Comparison of ENCODE assay signal across 8 cellular contexts in genomic region chr9:120928720-120929389, GRCh38. TPM values are rescaled to one million over a fixed set of nuclear protein-coding genes. Genes with fewer than 3 reads are reported as not detected.
DNase-seq lines count a peak whose midpoint lies in the region; ATAC-seq and TF ChIP-seq lines count a peak whose summit lies in the region.

No MANE protein-coding gene starts in this region.

- H3K27me3 ChIP-seq in BLaER1 treated with 17β-estradiol and CSF1 and Interleukin-3, amounts not matched to agents 10 nM and 100 nM: no peaks in the 10 kb centered on the region
- H3K27me3 ChIP-seq in HUES48 (ENCODE audit: control insufficient read depth, insufficient read depth, low read length) (peaks cover 9% of the 10 kb centered on the region), iPS-15b (ENCODE audit: control insufficient read depth, insufficient read depth, low read length) (peaks cover 16% of the 10 kb centered on the region), gastrocnemius medialis (no peaks in the 10 kb centered on the region)

- H3K4me1 ChIP-seq in BLaER1 treated with 17β-estradiol and CSF1 and Interleukin-3, amounts not matched to agents 10 nM and 100 nM: peaks cover 86 to 95% (median 91%) of the 10 kb centered on the region in 10 experiments
- peaks cover 19% of the 10 kb centered on the region for H3K4me1 ChIP-seq in HUES48 (ENCODE audit: control insufficient read depth, insufficient read depth, low read length)
- H3K4me1 ChIP-seq in iPS-15b (ENCODE audit: control insufficient read depth, insufficient read depth, low read length): peaks cover 15% of the 10 kb centered on the region
- H3K4me1 ChIP-seq in gastrocnemius medialis: peaks cover 10 to 11% of the 10 kb centered on the region in 2 donors

- no peak for TF ChIP-seq CTCF in astrocyte of the spinal cord (IDR thresholded peaks at IDR 0.05; ENCODE audit: low read depth, low read length)
- TF ChIP-seq CTCF in gastrocnemius medialis (IDR thresholded peaks at IDR 0.05 in 4 of 5, conservative IDR thresholded peaks at IDR 0.05 in 1 of 5): peak in 4 of 5 experiments; percentile 20 to 44 (median 30)

- DNase-seq in T-helper 1 cell (peak; percentile 59 to 84 (median 66)), astrocyte of the spinal cord (ENCODE audit: low read depth, low spot score) (peak; percentile 48), gastrocnemius medialis (peak; percentile 57 to 69)

- ATAC-seq in GM19324 (IDR thresholded peaks at IDR 0.05; ENCODE audit: low FRiP score, unreplicated experiment) (peak; percentile 58), gastrocnemius medialis (peak; percentile 90 to 91), GM21786 (IDR thresholded peaks at IDR 0.05; ENCODE audit: unreplicated experiment) (no peak)

- TF ChIP-seq POLR2A in gastrocnemius medialis (IDR thresholded peaks at IDR 0.05): peak; percentile 22 to 58

- in situ Hi-C loops in astrocyte of the spinal cord (cut with HindIII; ENCODE audit: low sequenced_read_pairs): no loop called here
- in situ Hi-C loops in gastrocnemius medialis (cut with MboI; ENCODE audit: low sequenced_read_pairs in 4 of 4): loop anchor here in 2 of 4 donors (25.0 kb wide), 1 partner anchor 167 kb away; no protein-coding TSS in a partner anchor

- no peaks in the 10 kb centered on the region for H3K36me3 ChIP-seq in BLaER1 treated with 17β-estradiol and CSF1 and Interleukin-3, amounts not matched to agents 10 nM and 100 nM
- H3K36me3 ChIP-seq in HUES48 (ENCODE audit: control insufficient read depth, insufficient read depth, low read length): no peaks in the 10 kb centered on the region
- no peaks in the 10 kb centered on the region for H3K36me3 ChIP-seq in iPS-15b (ENCODE audit: control insufficient read depth, insufficient read depth, low read length)
- H3K36me3 ChIP-seq in gastrocnemius medialis: no peaks in the 10 kb centered on the region

- peak overlapping the region; percentile 74 to 94 (median 92) for H3K27ac ChIP-seq in BLaER1 treated with 17β-estradiol and CSF1 and Interleukin-3, amounts not matched to agents 10 nM and 100 nM
- H3K27ac ChIP-seq in HUES48 (ENCODE audit: low read depth, low read length) (peak overlapping the region; percentile 51), gastrocnemius medialis (peak overlapping the region; percentile 75 to 93 (median 88))

- H4K20me1 ChIP-seq in BLaER1 treated with 17β-estradiol and CSF1 and Interleukin-3, amounts not matched to agents 10 nM and 100 nM: no peaks in the 10 kb centered on the region

- intact Hi-C loops in gastrocnemius medialis (cut with DNase I; ENCODE audit: low total_unique reads): loop anchor here (2.0 kb wide), 1 partner anchor 60 kb away; no protein-coding TSS in a partner anchor

- H3K4me2 ChIP-seq in BLaER1 treated with 17β-estradiol and CSF1 and Interleukin-3, amounts not matched to agents 10 nM and 100 nM: peak overlapping the region; percentile 84 to 99 (median 96)

- H3K4me3 ChIP-seq in BLaER1 treated with 17β-estradiol and CSF1 and Interleukin-3, amounts not matched to agents 10 nM and 100 nM: peak overlapping the region; percentile 62 to 78 (median 68)
- H3K4me3 ChIP-seq in HUES48 (ENCODE audit: low read depth, low read length) (peak overlapping the region; percentile 63), astrocyte of the spinal cord (ENCODE audit: low read depth, low read length) (peak overlapping the region; percentile 34), iPS-15b (ENCODE audit: low read depth, low read length) (peak overlapping the region; percentile 60), gastrocnemius medialis (peak overlapping the region; percentile 67 to 96 (median 76))

- 0 out of 22 replicates have a peak, but pooled peaks cover 0 to 3% (median 0%) of the 10 kb centered on the region in 11 experiments for H3K9me3 ChIP-seq in BLaER1 treated with 17β-estradiol and CSF1 and Interleukin-3, amounts not matched to agents 10 nM and 100 nM (replicated peaks in 1 of 11)
- H3K9me3 ChIP-seq in HUES48 (ENCODE audit: control insufficient read depth, insufficient read depth, low read length): no peaks in the 10 kb centered on the region
- no peaks in the 10 kb centered on the region for H3K9me3 ChIP-seq in iPS-15b (ENCODE audit: control insufficient read depth, insufficient read depth, low read length)
- no peaks in the 10 kb centered on the region for H3K9me3 ChIP-seq in gastrocnemius medialis

- H3K9ac ChIP-seq in BLaER1 treated with 17β-estradiol and CSF1 and Interleukin-3, amounts not matched to agents 10 nM and 100 nM: peak overlapping the region; percentile 77 to 86 (median 84)
- no peak overlapping the region for H3K9ac ChIP-seq in HUES48 (ENCODE audit: low read depth, low read length)
- H3K9ac ChIP-seq in iPS-15b (ENCODE audit: low read depth, low read length): peak overlapping the region; percentile 73

RNA-seq across cellular contexts. Expression of gene TRAF1, which starts 2.3 kb away (rescaled TPM):
- total RNA-seq in gastrocnemius medialis: 1 to 10 TPM in 1 of 4 donors, under 1 TPM in 3; 0.42 to 1.6 (median 0.77) TPM

RNA-seq across cellular contexts. Expression of gene PHF19, which starts 51.9 kb away (rescaled TPM):
- 10 to 100 TPM in 2 of 4 donors, 1 to 10 TPM in 2; 9.2 to 12.5 (median 10.8) TPM for total RNA-seq in gastrocnemius medialis
